Comparison of ENCODE assay signal across 8 cellular contexts in genomic region chr7:156816943-156817572, GRCh38.
DNase-seq lines count a peak whose midpoint lies in the region; ATAC-seq and TF ChIP-seq lines count a peak whose summit lies in the region.

No MANE protein-coding gene starts in this region.

- peaks cover 41% of the 10 kb centered on the region for H3K36me3 Mint-ChIP-seq in CD8-positive, alpha-beta T cell
- H3K36me3 Mint-ChIP-seq in activated CD4-positive, alpha-beta memory T cell treated with anti-CD3 and anti-CD28 coated beads for 36 hours, result peaks cover 4% of the 10 kb centered on the region

- intact Hi-C loops in CD8-positive, alpha-beta T cell (cut with DNase I, micrococcal nuclease), result no loop called here
- intact Hi-C loops in left colon (cut with DNase I, micrococcal nuclease), result no loop called here
- intact Hi-C loops in activated CD4-positive, alpha-beta memory T cell treated with anti-CD3 and anti-CD28 coated beads for 36 hours (cut with micrococcal nuclease), result loop anchor here (1.0 to 5.0 kb wide), 3 partner anchors 167 to 1005 kb away; partner anchors contain the start of genes RNF32 and SHH

- no peaks in the 10 kb centered on the region for H3K27me3 ChIP-seq in CD8-positive, alpha-beta T cell (ENCODE audit: insufficient read depth, low read length)
- no peaks in the 10 kb centered on the region for H3K27me3 ChIP-seq in adipocyte (replicated peaks; ENCODE audit: control insufficient read depth, insufficient read depth, low read length)

- H3K4me3 Mint-ChIP-seq in CD8-positive, alpha-beta T cell, result no peak overlapping the region
- no peak overlapping the region for H3K4me3 Mint-ChIP-seq in activated CD4-positive, alpha-beta memory T cell treated with anti-CD3 and anti-CD28 coated beads for 36 hours

- no peaks in the 10 kb centered on the region for H3K27me3 Mint-ChIP-seq in CD8-positive, alpha-beta T cell (ENCODE audit: low read depth)
- H3K27me3 Mint-ChIP-seq in activated CD4-positive, alpha-beta memory T cell treated with anti-CD3 and anti-CD28 coated beads for 36 hours, result no peaks in the 10 kb centered on the region

- no peak overlapping the region for H3K27ac ChIP-seq in CD8-positive, alpha-beta T cell (ENCODE audit: low read depth, low read length)

- no peaks in the 10 kb centered on the region for H3K36me3 ChIP-seq in CD8-positive, alpha-beta T cell (ENCODE audit: insufficient read depth, low read length)
- H3K36me3 ChIP-seq in adipocyte (ENCODE audit: control insufficient read depth, insufficient read depth, low read length, severe bottlenecking), result no peaks in the 10 kb centered on the region

- no peaks in the 10 kb centered on the region for H3K9me3 ChIP-seq in CD8-positive, alpha-beta T cell (ENCODE audit: low read length)
- no peaks in the 10 kb centered on the region for H3K9me3 ChIP-seq in adipocyte (ENCODE audit: control insufficient read depth, low read length)

- ATAC-seq in CD8-positive, alpha-beta T cell, result no peak
- ATAC-seq in left colon (peak; percentile 46), GM21576 (IDR thresholded peaks at IDR 0.05; ENCODE audit: unreplicated experiment) (no peak)

- DNase-seq in CD8-positive, alpha-beta T cell, result no peak
- DNase-seq in HT-29 (ENCODE audit: low spot score), result peak; percentile 47
- DNase-seq in adipocyte (ENCODE audit: low read depth), result peak; percentile 71
- no peak for DNase-seq in left colon
- no peak for DNase-seq in amygdala (lab: John Stamatoyannopoulos, UW)
- DNase-seq in activated CD4-positive, alpha-beta memory T cell treated with anti-CD3 and anti-CD28 coated beads for 36 hours, result no peak
- no peak for DNase-seq in occipital lobe (lab: John Stamatoyannopoulos, UW)

- POLR2A ChIA-PET in CD8-positive, alpha-beta T cell (lab: Charles Lee), result no interaction called here
- POLR2A ChIA-PET in activated CD4-positive, alpha-beta memory T cell treated with anti-CD3 and anti-CD28 coated beads for 36 hours (lab: Charles Lee), result no interaction called here

- peak; percentile 47 for TF ChIP-seq CTCF in CD8-positive, alpha-beta T cell (IDR thresholded peaks at IDR 0.05)

- CTCF ChIA-PET in CD8-positive, alpha-beta T cell (lab: Charles Lee), result no interaction called here
- CTCF ChIA-PET in activated CD4-positive, alpha-beta memory T cell treated with anti-CD3 and anti-CD28 coated beads for 36 hours (lab: Charles Lee), result interaction anchor here (0.7 to 1.0 kb wide), 3 partner anchors 25 to 186 kb away, joined by 3 to 4 read pairs (median 3); no protein-coding TSS in a partner anchor

- H3K27ac Mint-ChIP-seq in CD8-positive, alpha-beta T cell, result no peak overlapping the region
- H3K27ac Mint-ChIP-seq in activated CD4-positive, alpha-beta memory T cell treated with anti-CD3 and anti-CD28 coated beads for 36 hours, result no peak overlapping the region

- no peak overlapping the region for H3K9ac ChIP-seq in adipocyte (ENCODE audit: low read length)

- no peaks in the 10 kb centered on the region for H3K9me3 Mint-ChIP-seq in CD8-positive, alpha-beta T cell
- no peaks in the 10 kb centered on the region for H3K9me3 Mint-ChIP-seq in activated CD4-positive, alpha-beta memory T cell treated with anti-CD3 and anti-CD28 coated beads for 36 hours

- H3K4me3 ChIP-seq in CD8-positive, alpha-beta T cell (ENCODE audit: low read depth, low read length), result no peak overlapping the region
- H3K4me3 ChIP-seq in adipocyte (ENCODE audit: low read length), result no peak overlapping the region

- no peaks in the 10 kb centered on the region for H3K4me1 Mint-ChIP-seq in CD8-positive, alpha-beta T cell (ENCODE audit: low read depth)
- H3K4me1 Mint-ChIP-seq in activated CD4-positive, alpha-beta memory T cell treated with anti-CD3 and anti-CD28 coated beads for 36 hours (ENCODE audit: low read depth), result peaks cover 2% of the 10 kb centered on the region

- no peaks in the 10 kb centered on the region for H3K4me1 ChIP-seq in CD8-positive, alpha-beta T cell (ENCODE audit: insufficient read depth, low read length)
- H3K4me1 ChIP-seq in adipocyte (ENCODE audit: control insufficient read depth, insufficient read depth, low read length), result no peaks in the 10 kb centered on the region

Comparison
In these comparisons a context has a peak if more than half of its experiments do, and no peak if none do; other contexts are left out.
1. DNase-seq: peak in HT-29 (single experiment) and adipocyte (single experiment); none in CD8-positive, alpha-beta T cell (0 of 7), left colon (0 of 2), amygdala (0 of 56), activated CD4-positive, alpha-beta memory T cell treated with anti-CD3 and anti-CD28 coated beads for 36 hours (single experiment) and occipital lobe (single experiment).